ENCODE assay signal across 1 cellular context in the genomic region with DNA sequence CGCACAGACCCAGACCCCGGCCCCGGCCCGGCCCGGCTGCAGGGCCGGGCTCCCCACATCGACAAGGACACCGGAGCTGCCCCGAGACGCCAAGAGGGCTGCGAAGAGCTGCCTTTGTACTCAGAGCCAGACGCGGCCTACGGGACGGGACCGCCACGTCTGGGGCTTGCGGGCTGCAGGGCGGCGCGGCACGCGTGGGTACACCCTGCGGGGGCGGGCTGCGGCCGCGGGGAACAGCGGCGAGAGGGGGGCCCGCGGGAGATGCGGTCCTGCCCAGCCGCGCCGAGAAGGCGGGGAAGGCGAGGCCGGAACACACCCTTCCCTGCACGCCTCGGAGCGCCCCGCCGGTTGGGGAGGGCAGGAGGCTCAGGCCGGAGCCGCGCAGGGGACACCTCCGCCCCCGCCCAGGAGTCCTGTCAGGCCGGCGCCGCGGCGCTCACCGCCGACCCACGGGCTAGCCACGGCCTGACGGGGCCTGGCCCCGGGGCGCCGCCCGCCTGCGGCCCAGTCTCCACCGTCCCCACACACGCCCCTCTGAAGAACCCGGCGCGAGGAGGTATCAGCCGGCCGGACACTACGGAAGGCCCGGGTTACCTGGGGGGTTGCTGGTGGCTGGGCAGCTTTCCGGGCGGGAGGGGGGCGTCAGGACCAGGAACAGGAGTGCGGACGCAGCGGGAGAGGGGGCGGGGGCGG.
A peak's percentile ranks its signal among the peaks of the same experiment; 100 is the strongest.
TF ChIP-seq lines count a peak whose summit lies in the region.

No MANE protein-coding gene starts in this region.

TF ChIP-seq in K562, 482 proteins besides CTCF, POLR2A, EP300 and RAD21 (continued from another document and continues in another):
- TF ChIP-seq ZFX (CRISPR knock-in tag; IDR thresholded peaks at IDR 0.05) (peak; percentile 72), PYGO2 (tag; IDR thresholded peaks at IDR 0.05) (no peak), CXXC5 (CRISPR knock-in tag; IDR thresholded peaks at IDR 0.05) (peak; percentile 41; the same call in 1 of the 2 replicates), KAT7 (CRISPR knock-in tag; IDR thresholded peaks at IDR 0.05; ENCODE audit: borderline replicate concordance) (peak; percentile 62; the same call in 1 of the 2 replicates), ILF3 (IDR thresholded peaks at IDR 0.05; ENCODE audit: borderline replicate concordance) (no peak), HNRNPL (IDR thresholded peaks at IDR 0.05; ENCODE audit: low read depth, low read length) (no peak), ZC3H4 (CRISPR knock-in tag; IDR thresholded peaks at IDR 0.05; ENCODE audit: borderline replicate concordance) (0 out of 2 replicates have a peak, but pooled peaks have one; percentile 8), MYC (IDR thresholded peaks at IDR 0.05; ENCODE audit: low read depth, low read length) (no peak), MYC (CRISPR knock-in tag; IDR thresholded peaks at IDR 0.05; ENCODE audit: borderline replicate concordance, low read depth) (no peak), RB1 (IDR thresholded peaks at IDR 0.05; ENCODE audit: low read depth) (peak; percentile 46), SNRNP70 (optimal IDR thresholded peaks at IDR 0.05; ENCODE audit: low read depth, low read length) (no peak), BHLHE40 (IDR thresholded peaks at IDR 0.05; ENCODE audit: low read length) (peak; percentile 20; the same call in 1 of the 2 replicates), SAFB (IDR thresholded peaks at IDR 0.05; ENCODE audit: borderline replicate concordance, low read depth, low read length) (peak; percentile 91), ZBTB17 (CRISPR knock-in tag; IDR thresholded peaks at IDR 0.05) (peak; percentile 7; the same call in 1 of the 2 replicates), TEAD1 (CRISPR knock-in tag; IDR thresholded peaks at IDR 0.05) (0 out of 4 replicates have a peak, but pooled peaks of 1 of the 2 experiments have one; percentile 50), ZNF589 (CRISPR knock-in tag; IDR thresholded peaks at IDR 0.05; ENCODE audit: low read depth) (no peak), MTA1 (IDR thresholded peaks at IDR 0.05; ENCODE audit: borderline replicate concordance) (no peak), SRF (CRISPR knock-in tag; IDR thresholded peaks at IDR 0.05) (no peak)
- TF ChIP-seq, protein P1, sequence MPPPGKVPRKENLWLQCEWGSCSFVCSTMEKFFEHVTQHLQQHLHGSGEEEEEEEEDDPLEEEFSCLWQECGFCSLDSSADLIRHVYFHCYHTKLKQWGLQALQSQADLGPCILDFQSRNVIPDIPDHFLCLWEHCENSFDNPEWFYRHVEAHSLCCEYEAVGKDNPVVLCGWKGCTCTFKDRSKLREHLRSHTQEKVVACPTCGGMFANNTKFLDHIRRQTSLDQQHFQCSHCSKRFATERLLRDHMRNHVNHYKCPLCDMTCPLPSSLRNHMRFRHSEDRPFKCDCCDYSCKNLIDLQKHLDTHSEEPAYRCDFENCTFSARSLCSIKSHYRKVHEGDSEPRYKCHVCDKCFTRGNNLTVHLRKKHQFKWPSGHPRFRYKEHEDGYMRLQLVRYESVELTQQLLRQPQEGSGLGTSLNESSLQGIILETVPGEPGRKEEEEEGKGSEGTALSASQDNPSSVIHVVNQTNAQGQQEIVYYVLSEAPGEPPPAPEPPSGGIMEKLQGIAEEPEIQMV (tag; conservative IDR thresholded peaks at IDR 0.05; ENCODE audit: low read depth): no peak
- TF ChIP-seq, protein P2, sequence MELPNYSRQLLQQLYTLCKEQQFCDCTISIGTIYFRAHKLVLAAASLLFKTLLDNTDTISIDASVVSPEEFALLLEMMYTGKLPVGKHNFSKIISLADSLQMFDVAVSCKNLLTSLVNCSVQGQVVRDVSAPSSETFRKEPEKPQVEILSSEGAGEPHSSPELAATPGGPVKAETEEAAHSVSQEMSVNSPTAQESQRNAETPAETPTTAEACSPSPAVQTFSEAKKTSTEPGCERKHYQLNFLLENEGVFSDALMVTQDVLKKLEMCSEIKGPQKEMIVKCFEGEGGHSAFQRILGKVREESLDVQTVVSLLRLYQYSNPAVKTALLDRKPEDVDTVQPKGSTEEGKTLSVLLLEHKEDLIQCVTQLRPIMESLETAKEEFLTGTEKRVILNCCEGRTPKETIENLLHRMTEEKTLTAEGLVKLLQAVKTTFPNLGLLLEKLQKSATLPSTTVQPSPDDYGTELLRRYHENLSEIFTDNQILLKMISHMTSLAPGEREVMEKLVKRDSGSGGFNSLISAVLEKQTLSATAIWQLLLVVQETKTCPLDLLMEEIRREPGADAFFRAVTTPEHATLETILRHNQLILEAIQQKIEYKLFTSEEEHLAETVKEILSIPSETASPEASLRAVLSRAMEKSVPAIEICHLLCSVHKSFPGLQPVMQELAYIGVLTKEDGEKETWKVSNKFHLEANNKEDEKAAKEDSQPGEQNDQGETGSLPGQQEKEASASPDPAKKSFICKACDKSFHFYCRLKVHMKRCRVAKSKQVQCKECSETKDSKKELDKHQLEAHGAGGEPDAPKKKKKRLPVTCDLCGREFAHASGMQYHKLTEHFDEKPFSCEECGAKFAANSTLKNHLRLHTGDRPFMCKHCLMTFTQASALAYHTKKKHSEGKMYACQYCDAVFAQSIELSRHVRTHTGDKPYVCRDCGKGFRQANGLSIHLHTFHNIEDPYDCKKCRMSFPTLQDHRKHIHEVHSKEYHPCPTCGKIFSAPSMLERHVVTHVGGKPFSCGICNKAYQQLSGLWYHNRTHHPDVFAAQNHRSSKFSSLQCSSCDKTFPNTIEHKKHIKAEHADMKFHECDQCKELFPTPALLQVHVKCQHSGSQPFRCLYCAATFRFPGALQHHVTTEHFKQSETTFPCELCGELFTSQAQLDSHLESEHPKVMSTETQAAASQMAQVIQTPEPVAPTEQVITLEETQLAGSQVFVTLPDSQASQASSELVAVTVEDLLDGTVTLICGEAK (IDR thresholded peaks at IDR 0.05): no peak
- TF ChIP-seq, protein P2 (CRISPR knock-in tag; IDR thresholded peaks at IDR 0.05): no peak
- TF ChIP-seq, protein P3, sequence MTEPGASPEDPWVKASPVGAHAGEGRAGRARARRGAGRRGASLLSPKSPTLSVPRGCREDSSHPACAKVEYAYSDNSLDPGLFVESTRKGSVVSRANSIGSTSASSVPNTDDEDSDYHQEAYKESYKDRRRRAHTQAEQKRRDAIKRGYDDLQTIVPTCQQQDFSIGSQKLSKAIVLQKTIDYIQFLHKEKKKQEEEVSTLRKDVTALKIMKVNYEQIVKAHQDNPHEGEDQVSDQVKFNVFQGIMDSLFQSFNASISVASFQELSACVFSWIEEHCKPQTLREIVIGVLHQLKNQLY (CRISPR knock-in tag; conservative IDR thresholded peaks at IDR 0.05): no peak
- TF ChIP-seq, protein P4, sequence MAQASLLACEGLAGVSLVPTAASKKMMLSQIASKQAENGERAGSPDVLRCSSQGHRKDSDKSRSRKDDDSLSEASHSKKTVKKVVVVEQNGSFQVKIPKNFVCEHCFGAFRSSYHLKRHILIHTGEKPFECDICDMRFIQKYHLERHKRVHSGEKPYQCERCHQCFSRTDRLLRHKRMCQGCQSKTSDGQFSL (CRISPR knock-in tag; IDR thresholded peaks at IDR 0.05): no peak
- TF ChIP-seq, protein P4 (tag; IDR thresholded peaks at IDR 0.05): peak in 1 of 2 experiments; percentile 20; a peak in 1 of 4 replicates
- TF ChIP-seq, protein P5, sequence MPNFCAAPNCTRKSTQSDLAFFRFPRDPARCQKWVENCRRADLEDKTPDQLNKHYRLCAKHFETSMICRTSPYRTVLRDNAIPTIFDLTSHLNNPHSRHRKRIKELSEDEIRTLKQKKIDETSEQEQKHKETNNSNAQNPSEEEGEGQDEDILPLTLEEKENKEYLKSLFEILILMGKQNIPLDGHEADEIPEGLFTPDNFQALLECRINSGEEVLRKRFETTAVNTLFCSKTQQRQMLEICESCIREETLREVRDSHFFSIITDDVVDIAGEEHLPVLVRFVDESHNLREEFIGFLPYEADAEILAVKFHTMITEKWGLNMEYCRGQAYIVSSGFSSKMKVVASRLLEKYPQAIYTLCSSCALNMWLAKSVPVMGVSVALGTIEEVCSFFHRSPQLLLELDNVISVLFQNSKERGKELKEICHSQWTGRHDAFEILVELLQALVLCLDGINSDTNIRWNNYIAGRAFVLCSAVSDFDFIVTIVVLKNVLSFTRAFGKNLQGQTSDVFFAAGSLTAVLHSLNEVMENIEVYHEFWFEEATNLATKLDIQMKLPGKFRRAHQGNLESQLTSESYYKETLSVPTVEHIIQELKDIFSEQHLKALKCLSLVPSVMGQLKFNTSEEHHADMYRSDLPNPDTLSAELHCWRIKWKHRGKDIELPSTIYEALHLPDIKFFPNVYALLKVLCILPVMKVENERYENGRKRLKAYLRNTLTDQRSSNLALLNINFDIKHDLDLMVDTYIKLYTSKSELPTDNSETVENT (CRISPR knock-in tag; IDR thresholded peaks at IDR 0.05): 0 out of 2 replicates have a peak, but pooled peaks have one; percentile 21
- TF ChIP-seq, protein P6, sequence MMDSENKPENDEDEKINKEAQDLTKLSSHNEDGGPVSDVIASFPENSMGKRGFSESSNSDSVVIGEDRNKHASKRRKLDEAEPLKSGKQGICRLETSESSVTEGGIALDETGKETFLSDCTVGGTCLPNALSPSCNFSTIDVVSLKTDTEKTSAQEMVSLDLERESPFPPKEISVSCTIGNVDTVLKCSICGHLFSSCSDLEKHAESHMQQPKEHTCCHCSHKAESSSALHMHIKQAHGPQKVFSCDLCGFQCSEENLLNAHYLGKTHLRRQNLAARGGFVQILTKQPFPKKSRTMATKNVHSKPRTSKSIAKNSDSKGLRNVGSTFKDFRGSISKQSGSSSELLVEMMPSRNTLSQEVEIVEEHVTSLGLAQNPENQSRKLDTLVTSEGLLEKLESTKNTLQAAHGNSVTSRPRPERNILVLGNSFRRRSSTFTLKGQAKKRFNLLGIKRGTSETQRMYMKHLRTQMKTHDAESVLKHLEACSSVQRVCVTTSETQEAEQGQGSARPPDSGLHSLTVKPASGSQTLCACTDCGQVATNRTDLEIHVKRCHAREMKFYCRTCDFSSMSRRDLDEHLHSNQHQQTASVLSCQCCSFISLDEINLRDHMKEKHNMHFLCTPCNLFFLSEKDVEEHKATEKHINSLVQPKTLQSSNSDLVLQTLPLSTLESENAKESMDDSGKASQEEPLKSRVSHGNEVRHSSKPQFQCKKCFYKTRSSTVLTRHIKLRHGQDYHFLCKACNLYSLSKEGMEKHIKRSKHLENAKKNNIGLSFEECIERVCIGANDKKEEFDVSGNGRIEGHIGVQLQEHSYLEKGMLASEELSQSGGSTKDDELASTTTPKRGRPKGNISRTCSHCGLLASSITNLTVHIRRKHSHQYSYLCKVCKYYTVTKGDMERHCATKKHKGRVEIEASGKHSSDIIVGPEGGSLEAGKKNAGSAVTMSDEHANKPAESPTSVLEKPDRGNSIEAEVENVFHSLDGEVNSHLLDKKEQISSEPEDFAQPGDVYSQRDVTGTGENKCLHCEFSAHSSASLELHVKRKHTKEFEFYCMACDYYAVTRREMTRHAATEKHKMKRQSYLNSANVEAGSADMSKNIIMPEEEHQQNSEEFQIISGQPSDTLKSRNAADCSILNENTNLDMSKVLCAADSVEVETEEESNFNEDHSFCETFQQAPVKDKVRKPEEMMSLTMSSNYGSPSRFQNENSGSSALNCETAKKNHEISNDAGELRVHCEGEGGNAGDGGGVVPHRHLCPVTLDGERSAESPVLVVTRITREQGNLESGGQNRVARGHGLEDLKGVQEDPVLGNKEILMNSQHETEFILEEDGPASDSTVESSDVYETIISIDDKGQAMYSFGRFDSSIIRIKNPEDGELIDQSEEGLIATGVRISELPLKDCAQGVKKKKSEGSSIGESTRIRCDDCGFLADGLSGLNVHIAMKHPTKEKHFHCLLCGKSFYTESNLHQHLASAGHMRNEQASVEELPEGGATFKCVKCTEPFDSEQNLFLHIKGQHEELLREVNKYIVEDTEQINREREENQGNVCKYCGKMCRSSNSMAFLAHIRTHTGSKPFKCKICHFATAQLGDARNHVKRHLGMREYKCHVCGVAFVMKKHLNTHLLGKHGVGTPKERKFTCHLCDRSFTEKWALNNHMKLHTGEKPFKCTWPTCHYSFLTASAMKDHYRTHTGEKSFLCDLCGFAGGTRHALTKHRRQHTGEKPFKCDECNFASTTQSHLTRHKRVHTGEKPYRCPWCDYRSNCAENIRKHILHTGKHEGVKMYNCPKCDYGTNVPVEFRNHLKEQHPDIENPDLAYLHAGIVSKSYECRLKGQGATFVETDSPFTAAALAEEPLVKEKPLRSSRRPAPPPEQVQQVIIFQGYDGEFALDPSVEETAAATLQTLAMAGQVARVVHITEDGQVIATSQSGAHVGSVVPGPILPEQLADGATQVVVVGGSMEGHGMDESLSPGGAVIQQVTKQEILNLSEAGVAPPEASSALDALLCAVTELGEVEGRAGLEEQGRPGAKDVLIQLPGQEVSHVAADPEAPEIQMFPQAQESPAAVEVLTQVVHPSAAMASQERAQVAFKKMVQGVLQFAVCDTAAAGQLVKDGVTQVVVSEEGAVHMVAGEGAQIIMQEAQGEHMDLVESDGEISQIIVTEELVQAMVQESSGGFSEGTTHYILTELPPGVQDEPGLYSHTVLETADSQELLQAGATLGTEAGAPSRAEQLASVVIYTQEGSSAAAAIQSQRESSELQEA (IDR thresholded peaks at IDR 0.05; ENCODE audit: low read depth): no peak
